Comparison of ENCODE assay signal across 2 cellular contexts in the genomic region with DNA sequence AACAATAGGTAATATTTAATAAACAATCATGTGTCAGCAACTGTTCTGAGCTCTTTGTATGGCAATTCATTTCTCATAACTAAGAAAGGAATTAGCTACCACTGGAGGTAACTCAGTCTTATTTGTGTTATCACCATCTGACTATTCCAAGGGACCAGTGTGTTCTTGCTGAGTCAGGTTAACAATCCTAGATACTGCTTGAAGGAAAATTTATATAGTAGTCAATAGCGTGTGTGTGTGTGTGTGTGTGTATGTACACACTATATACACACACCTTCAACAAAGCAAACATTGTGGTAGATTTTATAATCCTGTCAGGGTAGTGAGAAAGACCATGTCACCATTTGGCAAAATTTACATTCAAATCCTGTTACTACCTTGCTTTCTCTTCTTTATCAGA.
A peak's percentile ranks its signal among the peaks of the same experiment; 100 is the strongest.
TF ChIP-seq lines count a peak whose summit lies in the region.

No MANE protein-coding gene starts in this region.

TF ChIP-seq in GM12891, 5 proteins besides CTCF, POLR2A, EP300 and RAD21:
- TF ChIP-seq SPI1 (IDR thresholded peaks at IDR 0.05; ENCODE audit: low read depth, low read length) (no peak), POU2F2 (IDR thresholded peaks at IDR 0.05; ENCODE audit: low read depth, low read length) (no peak), TAF1 (IDR thresholded peaks at IDR 0.05; ENCODE audit: low read depth, low read length) (no peak), POLR2AphosphoS5 (IDR thresholded peaks at IDR 0.05; ENCODE audit: low read depth, low read length) (no peak; the same call in 1 of the 2 replicates), PAX5 (IDR thresholded peaks at IDR 0.05; ENCODE audit: insufficient read depth, low read length, severe bottlenecking) (no peak)

TF ChIP-seq in K562, 482 proteins besides CTCF, POLR2A, EP300 and RAD21:
- TF ChIP-seq C11orf30 (IDR thresholded peaks at IDR 0.05; ENCODE audit: low read depth) (peak; percentile 53; the same call in 1 of the 2 replicates), ZNF316 (IDR thresholded peaks at IDR 0.05) (peak; percentile 80), PHF20 (IDR thresholded peaks at IDR 0.05; ENCODE audit: partially characterized antibody) (no peak), ZNF444 (CRISPR knock-in tag; IDR thresholded peaks at IDR 0.05) (no peak), OTX1 (CRISPR knock-in tag; IDR thresholded peaks at IDR 0.05) (no peak), PHB (CRISPR knock-in tag; IDR thresholded peaks at IDR 0.05) (no peak), HEY1 (CRISPR knock-in tag; IDR thresholded peaks at IDR 0.05; ENCODE audit: borderline replicate concordance) (no peak), ZNF23 (CRISPR knock-in tag; IDR thresholded peaks at IDR 0.05) (no peak), ZNF232 (CRISPR knock-in tag; IDR thresholded peaks at IDR 0.05) (no peak), ZNF134 (CRISPR knock-in tag; conservative IDR thresholded peaks at IDR 0.05) (no peak), NEUROD1 (IDR thresholded peaks at IDR 0.05; ENCODE audit: borderline replicate concordance, low read depth, low read length, partially characterized antibody) (no peak), TSC22D4 (tag; IDR thresholded peaks at IDR 0.05) (no peak), SMARCA5 (IDR thresholded peaks at IDR 0.05) (no peak), ZFX (CRISPR knock-in tag; IDR thresholded peaks at IDR 0.05) (no peak), ATF1 (CRISPR knock-in tag; IDR thresholded peaks at IDR 0.05) (no peak), ATF1 (tag; IDR thresholded peaks at IDR 0.05) (no peak), MAFK (IDR thresholded peaks at IDR 0.05; ENCODE audit: low read length) (peak; percentile 7; the same call in 1 of the 2 replicates), LCOR (CRISPR knock-in tag; IDR thresholded peaks at IDR 0.05) (no peak), MAFF (IDR thresholded peaks at IDR 0.05; ENCODE audit: low read length) (peak; percentile 48; the same call in 1 of the 2 replicates), PCBP2 (IDR thresholded peaks at IDR 0.05; ENCODE audit: low read depth, low read length, poor library complexity, severe bottlenecking) (no peak), FOSL1 (tag; conservative IDR thresholded peaks at IDR 0.05) (no peak), ZBTB1 (CRISPR knock-in tag; IDR thresholded peaks at IDR 0.05; ENCODE audit: borderline replicate concordance, low read depth) (no peak), EHMT2 (IDR thresholded peaks at IDR 0.05) (no peak), ZNF3 (CRISPR knock-in tag; IDR thresholded peaks at IDR 0.05) (no peak), MAFG (tag; conservative IDR thresholded peaks at IDR 0.05) (peak; percentile 70), SRSF1 (IDR thresholded peaks at IDR 0.05; ENCODE audit: low read depth, low read length) (no peak)
- TF ChIP-seq, protein P1, sequence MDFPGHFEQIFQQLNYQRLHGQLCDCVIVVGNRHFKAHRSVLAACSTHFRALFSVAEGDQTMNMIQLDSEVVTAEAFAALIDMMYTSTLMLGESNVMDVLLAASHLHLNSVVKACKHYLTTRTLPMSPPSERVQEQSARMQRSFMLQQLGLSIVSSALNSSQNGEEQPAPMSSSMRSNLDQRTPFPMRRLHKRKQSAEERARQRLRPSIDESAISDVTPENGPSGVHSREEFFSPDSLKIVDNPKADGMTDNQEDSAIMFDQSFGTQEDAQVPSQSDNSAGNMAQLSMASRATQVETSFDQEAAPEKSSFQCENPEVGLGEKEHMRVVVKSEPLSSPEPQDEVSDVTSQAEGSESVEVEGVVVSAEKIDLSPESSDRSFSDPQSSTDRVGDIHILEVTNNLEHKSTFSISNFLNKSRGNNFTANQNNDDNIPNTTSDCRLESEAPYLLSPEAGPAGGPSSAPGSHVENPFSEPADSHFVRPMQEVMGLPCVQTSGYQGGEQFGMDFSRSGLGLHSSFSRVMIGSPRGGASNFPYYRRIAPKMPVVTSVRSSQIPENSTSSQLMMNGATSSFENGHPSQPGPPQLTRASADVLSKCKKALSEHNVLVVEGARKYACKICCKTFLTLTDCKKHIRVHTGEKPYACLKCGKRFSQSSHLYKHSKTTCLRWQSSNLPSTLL (IDR thresholded peaks at IDR 0.05): no peak
- TF ChIP-seq, protein P2, sequence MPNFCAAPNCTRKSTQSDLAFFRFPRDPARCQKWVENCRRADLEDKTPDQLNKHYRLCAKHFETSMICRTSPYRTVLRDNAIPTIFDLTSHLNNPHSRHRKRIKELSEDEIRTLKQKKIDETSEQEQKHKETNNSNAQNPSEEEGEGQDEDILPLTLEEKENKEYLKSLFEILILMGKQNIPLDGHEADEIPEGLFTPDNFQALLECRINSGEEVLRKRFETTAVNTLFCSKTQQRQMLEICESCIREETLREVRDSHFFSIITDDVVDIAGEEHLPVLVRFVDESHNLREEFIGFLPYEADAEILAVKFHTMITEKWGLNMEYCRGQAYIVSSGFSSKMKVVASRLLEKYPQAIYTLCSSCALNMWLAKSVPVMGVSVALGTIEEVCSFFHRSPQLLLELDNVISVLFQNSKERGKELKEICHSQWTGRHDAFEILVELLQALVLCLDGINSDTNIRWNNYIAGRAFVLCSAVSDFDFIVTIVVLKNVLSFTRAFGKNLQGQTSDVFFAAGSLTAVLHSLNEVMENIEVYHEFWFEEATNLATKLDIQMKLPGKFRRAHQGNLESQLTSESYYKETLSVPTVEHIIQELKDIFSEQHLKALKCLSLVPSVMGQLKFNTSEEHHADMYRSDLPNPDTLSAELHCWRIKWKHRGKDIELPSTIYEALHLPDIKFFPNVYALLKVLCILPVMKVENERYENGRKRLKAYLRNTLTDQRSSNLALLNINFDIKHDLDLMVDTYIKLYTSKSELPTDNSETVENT (CRISPR knock-in tag; IDR thresholded peaks at IDR 0.05): no peak
- TF ChIP-seq, protein P3, sequence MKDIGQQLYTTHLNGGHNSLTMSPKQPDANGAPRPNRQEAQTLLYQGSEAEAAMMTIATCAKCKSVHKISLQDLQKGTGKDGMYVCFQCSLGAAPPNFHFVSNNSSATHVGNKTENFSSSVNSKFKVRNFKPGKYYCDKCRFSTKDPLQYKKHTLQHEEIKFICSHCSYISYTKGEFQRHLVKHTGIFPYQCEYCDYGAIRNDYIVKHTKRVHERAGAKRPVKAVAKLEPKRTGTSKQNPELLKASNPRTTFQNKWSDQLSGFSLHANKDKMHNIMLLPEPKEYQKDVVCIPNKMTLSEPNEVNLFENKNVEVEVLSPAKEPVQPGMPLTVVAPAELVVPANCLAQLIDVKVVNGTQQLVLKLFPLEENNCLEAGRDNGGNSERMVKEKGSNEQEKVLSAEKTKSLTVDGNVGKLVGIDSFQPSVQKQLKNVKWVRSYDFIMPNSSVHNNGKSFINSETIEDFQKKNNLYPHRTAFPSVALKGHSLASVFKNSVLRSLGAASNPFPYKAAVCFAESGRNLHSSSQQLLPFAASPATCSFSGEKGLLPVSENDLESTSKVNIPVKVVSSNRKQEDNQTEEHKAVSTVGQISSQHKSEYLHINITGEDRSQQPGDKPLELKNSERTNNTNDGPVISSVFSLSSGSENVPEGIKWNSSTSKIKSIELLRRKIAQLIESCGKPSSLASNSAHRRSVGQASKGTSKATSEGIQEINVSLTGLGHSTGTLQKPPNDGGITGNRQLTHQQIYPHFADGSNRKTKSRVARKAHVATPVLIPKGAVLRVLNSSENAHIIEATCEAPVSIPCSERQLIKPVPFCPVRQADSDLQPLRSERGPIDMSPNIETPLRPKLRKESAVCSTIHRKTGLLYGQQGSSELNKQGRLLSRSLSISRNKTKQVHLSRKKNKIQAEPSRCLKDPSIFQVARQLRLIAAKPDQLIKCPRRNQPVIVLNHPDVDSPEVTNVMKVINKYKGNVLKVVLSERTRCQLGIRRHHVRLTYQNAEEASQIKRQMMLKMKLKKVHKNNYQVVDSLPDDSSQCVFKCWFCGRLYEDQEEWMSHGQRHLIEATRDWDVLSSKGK (CRISPR knock-in tag; IDR thresholded peaks at IDR 0.05): no peak
- TF ChIP-seq, protein P4, sequence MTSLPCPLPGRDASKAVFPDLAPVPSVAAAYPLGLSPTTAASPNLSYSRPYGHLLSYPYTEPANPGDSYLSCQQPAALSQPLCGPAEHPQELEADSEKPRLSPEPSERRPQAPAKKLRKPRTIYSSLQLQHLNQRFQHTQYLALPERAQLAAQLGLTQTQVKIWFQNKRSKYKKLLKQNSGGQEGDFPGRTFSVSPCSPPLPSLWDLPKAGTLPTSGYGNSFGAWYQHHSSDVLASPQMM (CRISPR knock-in tag; IDR thresholded peaks at IDR 0.05): no peak
- TF ChIP-seq, protein P5, sequence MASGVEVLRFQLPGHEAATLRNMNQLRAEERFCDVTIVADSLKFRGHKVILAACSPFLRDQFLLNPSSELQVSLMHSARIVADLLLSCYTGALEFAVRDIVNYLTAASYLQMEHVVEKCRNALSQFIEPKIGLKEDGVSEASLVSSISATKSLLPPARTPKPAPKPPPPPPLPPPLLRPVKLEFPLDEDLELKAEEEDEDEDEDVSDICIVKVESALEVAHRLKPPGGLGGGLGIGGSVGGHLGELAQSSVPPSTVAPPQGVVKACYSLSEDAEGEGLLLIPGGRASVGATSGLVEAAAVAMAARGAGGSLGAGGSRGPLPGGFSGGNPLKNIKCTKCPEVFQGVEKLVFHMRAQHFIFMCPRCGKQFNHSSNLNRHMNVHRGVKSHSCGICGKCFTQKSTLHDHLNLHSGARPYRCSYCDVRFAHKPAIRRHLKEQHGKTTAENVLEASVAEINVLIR (CRISPR knock-in tag; IDR thresholded peaks at IDR 0.05): no peak
